In genomic region chr17:13523164-13523563, GRCh38 we compare ENCODE assay signal across 29 cellular contexts.
"Had no signal": no experiment of that assay in that cellular context is flagged by ENCODE, and none has a peak within 500 bp of the region (broad histone marks: within the 10 kb centered on the region; RNA-seq: fewer than 3 reads in every experiment).

No MANE protein-coding gene starts in this region.

- H3K9me3 ChIP-seq: ovary, psoas muscle, right lobe of liver, sigmoid colon, thoracic aorta, thyroid gland, tibial nerve, upper lobe of left lung, vagina had no signal

- H3K4me3 ChIP-seq: neural progenitor cell, ovary, psoas muscle, right lobe of liver, sigmoid colon, stomach, thoracic aorta, thyroid gland, tibial nerve, upper lobe of left lung, vagina had no signal

- ATAC-seq: natural killer cell; psoas muscle; right cardiac atrium; right lobe of liver; stimulated activated effector memory CD8-positive, alpha-beta T cell treated with anti-CD3 and anti-CD28 coated beads, Interleukin-12 subunit alpha, Interleukin-12 subunit beta, amount 100 ng/mL, for 72 hours; stimulated activated naive B cell treated with anti-CD40 and anti-IgM and Interleukin-4, amounts not matched to agents 10 μg/mL and 1 μg/mL and 100 μg/mL, for 72 hours had no signal

- H3K27me3 Mint-ChIP-seq: progenitor cell of endocrine pancreas; stimulated activated naive B cell treated with anti-CD40 and anti-IgM and Interleukin-4, amounts not matched to agents 10 μg/mL and 1 μg/mL and 100 μg/mL, for 72 hours had no signal

- H3K4me1 Mint-ChIP-seq: natural killer cell; nephron; stimulated activated effector memory CD8-positive, alpha-beta T cell treated with anti-CD3 and anti-CD28 coated beads, Interleukin-12 subunit alpha, Interleukin-12 subunit beta, amount 100 ng/mL, for 72 hours; stimulated activated naive B cell treated with anti-CD40 and anti-IgM and Interleukin-4, amounts not matched to agents 10 μg/mL and 1 μg/mL and 100 μg/mL, for 72 hours had no signal

- H2AFZ ChIP-seq: neural progenitor cell, parathyroid adenoma had no signal

- H3K27me3 ChIP-seq: neural progenitor cell, ovary, right lobe of liver, sigmoid colon, stomach, thyroid gland, tibial nerve, upper lobe of left lung, vagina had no signal

- FAIRE-seq: small intestine, urothelium cell line had no signal

- H3K36me3 Mint-ChIP-seq: natural killer cell; neural progenitor cell; stimulated activated effector memory CD8-positive, alpha-beta T cell treated with anti-CD3 and anti-CD28 coated beads, Interleukin-12 subunit alpha, Interleukin-12 subunit beta, amount 100 ng/mL, for 72 hours; stimulated activated naive B cell treated with anti-CD40 and anti-IgM and Interleukin-4, amounts not matched to agents 10 μg/mL and 1 μg/mL and 100 μg/mL, for 72 hours had no signal

- DNase-seq: natural killer cell; occipital lobe; ovary; posterior cingulate gyrus; psoas muscle; right cardiac atrium; right lobe of liver; sigmoid colon; small intestine; stimulated activated CD4-positive, alpha-beta T cell treated with anti-CD3 and anti-CD28 coated beads, Interleukin-15, amount 100 ng/mL, for 24 hours; stimulated activated CD4-positive, alpha-beta T cell treated with anti-CD3 and anti-CD28 coated beads, Interleukin-2, amount 100 ng/mL, for 24 hours; stimulated activated CD4-positive, alpha-beta T cell treated with anti-CD3 and anti-CD28 coated beads, Interleukin-2, amount 100 ng/mL, for 48 hours; stimulated activated CD4-positive, alpha-beta T cell treated with anti-CD3 and anti-CD28 coated beads, Interleukin-4, amount 100 ng/mL, for 24 hours; stimulated activated naive B cell treated with anti-CD40 and anti-IgM and Interleukin-4, amounts not matched to agents 10 μg/mL and 1 μg/mL and 100 μg/mL, for 72 hours; stimulated activated naive CD4-positive, alpha-beta T cell treated with Interleukin-2 at 50 U/mL for 16 hours; stomach; thyroid gland; trophoblast cell; upper lobe of left lung had no signal

- H3K4me3 Mint-ChIP-seq: natural killer cell; nephron; neural progenitor cell; stimulated activated effector memory CD8-positive, alpha-beta T cell treated with anti-CD3 and anti-CD28 coated beads, Interleukin-12 subunit alpha, Interleukin-12 subunit beta, amount 100 ng/mL, for 72 hours; stimulated activated naive B cell treated with anti-CD40 and anti-IgM and Interleukin-4, amounts not matched to agents 10 μg/mL and 1 μg/mL and 100 μg/mL, for 72 hours; stimulated activated naive CD8-positive, alpha-beta T cell treated with anti-CD3 and anti-CD28 coated beads, Interleukin-15, Interleukin-2, amounts not matched to agents 100 ng/mL and 50 ng/mL, for 24 hours had no signal

- H3K9ac ChIP-seq: neural progenitor cell, parathyroid adenoma had no signal

- H3K79me2 ChIP-seq: parathyroid adenoma had no signal

- H3K27ac Mint-ChIP-seq: natural killer cell; nephron; neural progenitor cell; progenitor cell of endocrine pancreas; stimulated activated effector memory CD8-positive, alpha-beta T cell treated with anti-CD3 and anti-CD28 coated beads, Interleukin-12 subunit alpha, Interleukin-12 subunit beta, amount 100 ng/mL, for 72 hours; stimulated activated naive B cell treated with anti-CD40 and anti-IgM and Interleukin-4, amounts not matched to agents 10 μg/mL and 1 μg/mL and 100 μg/mL, for 72 hours; stimulated activated naive CD8-positive, alpha-beta T cell treated with anti-CD3 and anti-CD28 coated beads, Interleukin-15, Interleukin-2, amounts not matched to agents 100 ng/mL and 50 ng/mL, for 24 hours had no signal

- H3K4me1 ChIP-seq: parathyroid adenoma, psoas muscle, right lobe of liver, sigmoid colon, stomach, tibial nerve, upper lobe of left lung had no signal

- H3K27ac ChIP-seq: neural progenitor cell, ovary, parathyroid adenoma, psoas muscle, right lobe of liver, sigmoid colon, stomach, thoracic aorta, thyroid gland, tibial nerve, upper lobe of left lung, vagina had no signal

- H3K4me2 ChIP-seq: neural progenitor cell had no signal

- H3K36me3 ChIP-seq: neural progenitor cell, ovary, right lobe of liver, sigmoid colon, stomach, thoracic aorta, thyroid gland, tibial nerve, upper lobe of left lung, vagina had no signal

- H3K9me3 Mint-ChIP-seq: natural killer cell; neural progenitor cell; stimulated activated effector memory CD8-positive, alpha-beta T cell treated with anti-CD3 and anti-CD28 coated beads, Interleukin-12 subunit alpha, Interleukin-12 subunit beta, amount 100 ng/mL, for 72 hours; stimulated activated naive B cell treated with anti-CD40 and anti-IgM and Interleukin-4, amounts not matched to agents 10 μg/mL and 1 μg/mL and 100 μg/mL, for 72 hours; stimulated activated naive CD8-positive, alpha-beta T cell treated with anti-CD3 and anti-CD28 coated beads, Interleukin-15, Interleukin-2, amounts not matched to agents 100 ng/mL and 50 ng/mL, for 24 hours had no signal
